8 cellular contexts compared by ENCODE assay signal in the genomic region with DNA sequence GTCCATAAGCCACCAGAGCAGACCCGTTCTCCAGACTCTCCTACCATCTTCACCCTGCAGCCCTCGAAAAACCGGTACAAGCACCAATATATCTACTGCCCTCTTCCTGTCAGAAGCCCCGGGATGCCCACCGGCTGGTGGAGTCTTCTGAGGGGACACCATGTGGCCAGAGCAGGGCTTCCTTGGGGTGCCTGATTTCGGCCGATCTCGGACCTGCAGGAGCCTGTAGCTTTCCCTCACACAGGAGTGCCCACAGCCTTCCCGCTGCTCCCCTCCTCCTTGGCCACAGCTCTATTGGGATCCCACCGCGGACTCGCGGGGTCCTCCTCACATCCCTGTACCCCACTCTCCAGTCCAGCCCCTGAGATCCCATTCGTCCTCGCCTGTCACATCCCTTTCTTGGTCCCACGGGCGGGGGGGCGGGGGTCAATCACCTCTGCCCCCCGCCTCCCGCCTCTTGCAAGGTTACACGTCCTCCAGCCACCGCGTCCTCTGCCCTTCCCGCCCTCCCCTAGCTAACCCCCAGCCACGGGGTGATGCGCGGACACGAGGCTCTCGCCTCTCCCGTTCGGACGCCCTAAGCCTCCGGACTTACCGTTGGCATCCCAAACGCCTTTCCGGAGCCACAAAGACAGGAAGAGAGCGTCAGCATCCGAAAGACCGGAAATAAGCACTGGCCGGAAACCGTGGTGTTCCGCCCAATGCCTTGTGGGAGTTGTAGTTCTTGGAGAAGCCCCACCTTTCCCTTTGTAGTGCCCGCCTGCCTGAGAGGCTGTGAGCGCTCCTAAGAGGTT. TPM values are rescaled to one million over a fixed set of nuclear protein-coding genes. Genes with fewer than 3 reads are reported as not detected.
DNase-seq lines count a peak whose midpoint lies in the region; ATAC-seq and TF ChIP-seq lines count a peak whose summit lies in the region.

A gene (minus strand): TSS at position 659 of the 794 bp plus-strand sequence. CDS start 784 bp downstream, outside the sequence.

- no peaks in the 10 kb centered on the region for H3K9me2 ChIP-seq in neural cell (ENCODE audit: insufficient read depth, low read length)

- H3K27ac ChIP-seq in DND-41 (ENCODE audit: low read length) (peak within 1 kb of the TSS; percentile 92), RWPE2 (ENCODE audit: poor library complexity, severe bottlenecking) (peak within 1 kb of the TSS; percentile 47), neural cell (ENCODE audit: low read length) (peak within 1 kb of the TSS; percentile 82), stomach (peak within 1 kb of the TSS; percentile 92 to 97 (median 93))

- H3K27me3 Mint-ChIP-seq in activated T-helper 2 cell treated with anti-CD3 and anti-CD28 coated beads, Interferon-gamma antibody, Interleukin-2, Interleukin-4, amounts not matched to agents 10 μg/mL and 5 μg/mL and 100 μg/mL, durations not matched to agents 14 hours and 24 hours and 36 hours (ENCODE audit: low read depth) = peaks cover 7% of the 10 kb centered on the region

- intact Hi-C loops in activated T-helper 2 cell treated with anti-CD3 and anti-CD28 coated beads, Interferon-gamma antibody, Interleukin-2, Interleukin-4, amounts not matched to agents 10 μg/mL and 5 μg/mL and 100 μg/mL, durations not matched to agents 14 hours and 24 hours and 36 hours (cut with micrococcal nuclease) = loop anchor here (1.0 to 2.0 kb wide), 2 partner anchors 34 to 46 kb away; a partner anchor contains a TSS
- intact Hi-C loops in stomach (cut with DNase I; ENCODE audit: low total_unique reads) = no loop called here

- peak within 1 kb of the TSS; percentile 72 to 98 for H3K4me3 ChIP-seq in DND-41 (ENCODE audit: low read depth in 1 of 2, low read length in 2 of 2)
- H3K4me3 ChIP-seq in RWPE2 (ENCODE audit: severe bottlenecking) = peak within 1 kb of the TSS; percentile 78
- H3K4me3 ChIP-seq in neural cell (ENCODE audit: low read length) = peak within 1 kb of the TSS; percentile 93
- H3K4me3 ChIP-seq in stomach = peak within 1 kb of the TSS; percentile 84 to 90 (median 88)

- TF ChIP-seq EP300 in neural cell (conservative IDR thresholded peaks at IDR 0.05; ENCODE audit: poor library complexity, severe bottlenecking) (peak; percentile 19), stomach (IDR thresholded peaks at IDR 0.05) (no peak)

- no peak for TF ChIP-seq RAD21 in neural cell (conservative IDR thresholded peaks at IDR 0.05)

- peaks cover 22% of the 10 kb centered on the region for H3K36me3 ChIP-seq in DND-41 (ENCODE audit: insufficient read depth, low read length)
- peaks cover 47% of the 10 kb centered on the region for H3K36me3 ChIP-seq in RWPE2 (ENCODE audit: low read depth)
- H3K36me3 ChIP-seq in neural cell (ENCODE audit: insufficient read depth, low read length) = no peaks in the 10 kb centered on the region
- H3K36me3 ChIP-seq in stomach = peaks cover 10 to 41% (median 36%) of the 10 kb centered on the region in 4 donors

- no peaks in the 10 kb centered on the region for H3F3A ChIP-seq in neural cell (ENCODE audit: insufficient read depth, low read length, poor library complexity, severe bottlenecking)

- H3K27me3 ChIP-seq in DND-41 (ENCODE audit: insufficient read depth, low read length, poor library complexity) = no peaks in the 10 kb centered on the region
- H3K27me3 ChIP-seq in RWPE2 (ENCODE audit: insufficient read depth, poor library complexity, severe bottlenecking) = no peaks in the 10 kb centered on the region
- no peaks in the 10 kb centered on the region for H3K27me3 ChIP-seq in neural cell (ENCODE audit: insufficient read depth, low read depth, low read length)
- no peaks in the 10 kb centered on the region for H3K27me3 ChIP-seq in stomach

- peak; percentile 28 for TF ChIP-seq CTCF in DND-41 (IDR thresholded peaks at IDR 0.05; ENCODE audit: borderline replicate concordance, extremely low read depth, low read length, poor library complexity, severe bottlenecking)
- TF ChIP-seq CTCF in RWPE2 (IDR thresholded peaks at IDR 0.05; ENCODE audit: poor library complexity, severe bottlenecking) = no peak
- TF ChIP-seq CTCF in neural cell (IDR thresholded peaks at IDR 0.05; ENCODE audit: poor library complexity, severe bottlenecking) = no peak
- TF ChIP-seq CTCF in stomach (IDR thresholded peaks at IDR 0.05) = no peak

- peaks cover 40% of the 10 kb centered on the region for H3K36me3 Mint-ChIP-seq in activated T-helper 2 cell treated with anti-CD3 and anti-CD28 coated beads, Interferon-gamma antibody, Interleukin-2, Interleukin-4, amounts not matched to agents 10 μg/mL and 5 μg/mL and 100 μg/mL, durations not matched to agents 14 hours and 24 hours and 36 hours (ENCODE audit: low read depth)

- 0 to 1% (median 0%) methylated on average over 38 to 44 of the region's 44 CpGs for WGBS in stomach, 5 donors

- peak within 1 kb of the TSS; percentile 80 for H2AFZ ChIP-seq in DND-41 (ENCODE audit: low read depth, low read length)
- peak within 1 kb of the TSS; percentile 96 for H2AFZ ChIP-seq in neural cell (ENCODE audit: low read depth, low read length)

- peak; percentile 91 for DNase-seq in DND-41
- DNase-seq in LHCN-M2 (ENCODE audit: low read depth) = peak; percentile 89
- DNase-seq in RWPE2 (ENCODE audit: low spot score) = peak; percentile 85
- peak; percentile 84 for DNase-seq in activated T-helper 2 cell treated with anti-CD3 and anti-CD28 coated beads, Interferon-gamma antibody, Interleukin-2, Interleukin-4, amounts not matched to agents 10 μg/mL and 5 μg/mL and 100 μg/mL, durations not matched to agents 14 hours and 24 hours and 36 hours (ENCODE audit: low spot score)
- DNase-seq in fibroblast of the conjunctiva (ENCODE audit: low read depth) = peak; percentile 82
- peak; percentile 90 for DNase-seq in stomach

- H3K79me2 ChIP-seq in DND-41 (ENCODE audit: insufficient read depth, low read length) (peaks cover 27% of the 10 kb centered on the region), neural cell (replicated peaks; ENCODE audit: insufficient read depth, low read length) (peaks cover 21% of the 10 kb centered on the region)

- no peak for TF ChIP-seq POLR2A in stomach (IDR thresholded peaks at IDR 0.05)

- H3K9me3 ChIP-seq in DND-41 (ENCODE audit: insufficient read depth, low read length, severe bottlenecking) = no peaks in the 10 kb centered on the region
- H3K9me3 ChIP-seq in RWPE2 (ENCODE audit: severe bottlenecking) = no peaks in the 10 kb centered on the region
- H3K9me3 ChIP-seq in neural cell (ENCODE audit: low read length) = no peaks in the 10 kb centered on the region
- no peaks in the 10 kb centered on the region for H3K9me3 ChIP-seq in stomach

- H3K4me1 ChIP-seq in DND-41 (ENCODE audit: insufficient read depth, low read length) (peaks cover 20% of the 10 kb centered on the region), RWPE2 (ENCODE audit: insufficient read depth, poor library complexity, severe bottlenecking) (peaks cover 4% of the 10 kb centered on the region), stomach (peaks cover 13 to 28% (median 25%) of the 10 kb centered on the region in 4 donors)

- H3K27ac Mint-ChIP-seq in activated T-helper 2 cell treated with anti-CD3 and anti-CD28 coated beads, Interferon-gamma antibody, Interleukin-2, Interleukin-4, amounts not matched to agents 10 μg/mL and 5 μg/mL and 100 μg/mL, durations not matched to agents 14 hours and 24 hours and 36 hours = peak within 1 kb of the TSS; percentile 90

- peaks cover 19% of the 10 kb centered on the region for H3K4me1 Mint-ChIP-seq in activated T-helper 2 cell treated with anti-CD3 and anti-CD28 coated beads, Interferon-gamma antibody, Interleukin-2, Interleukin-4, amounts not matched to agents 10 μg/mL and 5 μg/mL and 100 μg/mL, durations not matched to agents 14 hours and 24 hours and 36 hours (ENCODE audit: low read depth)

- H3K9ac ChIP-seq in DND-41 (ENCODE audit: low read depth, low read length) (peak within 1 kb of the TSS; percentile 77), neural cell (ENCODE audit: low read length) (peak within 1 kb of the TSS; percentile 89)

- H3K4me2 ChIP-seq in DND-41 (ENCODE audit: insufficient read depth, low read length) = peak within 1 kb of the TSS; percentile 95
- peak within 1 kb of the TSS; percentile 86 for H3K4me2 ChIP-seq in neural cell (ENCODE audit: low read length)

- H3K4me3 Mint-ChIP-seq in activated T-helper 2 cell treated with anti-CD3 and anti-CD28 coated beads, Interferon-gamma antibody, Interleukin-2, Interleukin-4, amounts not matched to agents 10 μg/mL and 5 μg/mL and 100 μg/mL, durations not matched to agents 14 hours and 24 hours and 36 hours (ENCODE audit: low read depth) = peak within 1 kb of the TSS; percentile 98

- H4K20me1 ChIP-seq in DND-41 (ENCODE audit: insufficient read depth, low read length) (peaks cover 5% of the 10 kb centered on the region; the same call in 1 of the 2 replicates), neural cell (ENCODE audit: insufficient read depth) (no peaks in the 10 kb centered on the region)

- no peaks in the 10 kb centered on the region for H3K9me3 Mint-ChIP-seq in activated T-helper 2 cell treated with anti-CD3 and anti-CD28 coated beads, Interferon-gamma antibody, Interleukin-2, Interleukin-4, amounts not matched to agents 10 μg/mL and 5 μg/mL and 100 μg/mL, durations not matched to agents 14 hours and 24 hours and 36 hours

- ATAC-seq in DND-41 (ENCODE audit: insufficient read depth, low read depth) (peak; percentile 99), GM21825 (IDR thresholded peaks at IDR 0.05; ENCODE audit: unreplicated experiment) (peak; percentile 90), RWPE2 (ENCODE audit: low read depth) (peak; percentile 98)

RNA-seq across cellular contexts. Expression of the gene that starts here (rescaled TPM):
- total RNA-seq in LHCN-M2 (2014; rRNA removed) (229 and 351 TPM in 2 replicates), stomach (100 to 1,000 TPM in 4 of 5 donors, 10 to 100 TPM in 1; 67.1 to 354 (median 216) TPM)
- polyA plus RNA-seq in LHCN-M2 (2012) = 381 TPM
- 227 and 239 TPM in 2 replicates for total RNA-seq in activated T-helper 2 cell treated with anti-CD3 and anti-CD28 coated beads, Interferon-gamma antibody, Interleukin-2, Interleukin-4, amounts not matched to agents 10 μg/mL and 5 μg/mL and 100 μg/mL, durations not matched to agents 14 hours and 24 hours and 36 hours
- polyA plus RNA-seq in neural cell (440 and 473 TPM in 2 replicates), stomach (100 to 1,000 TPM; 223 to 309 (median 242) TPM)
- 192 and 213 TPM in 2 replicates for polyA minus RNA-seq in neural cell

Comparison
In these comparisons a context has a peak if more than half of its experiments do, and no peak if none do; other contexts are left out.
1. Peak in every context shown above with its lines: DNase-seq, ATAC-seq, H3K4me3 ChIP-seq and H3K27ac ChIP-seq.